21 cellular contexts compared by ENCODE assay signal in the genomic region with DNA sequence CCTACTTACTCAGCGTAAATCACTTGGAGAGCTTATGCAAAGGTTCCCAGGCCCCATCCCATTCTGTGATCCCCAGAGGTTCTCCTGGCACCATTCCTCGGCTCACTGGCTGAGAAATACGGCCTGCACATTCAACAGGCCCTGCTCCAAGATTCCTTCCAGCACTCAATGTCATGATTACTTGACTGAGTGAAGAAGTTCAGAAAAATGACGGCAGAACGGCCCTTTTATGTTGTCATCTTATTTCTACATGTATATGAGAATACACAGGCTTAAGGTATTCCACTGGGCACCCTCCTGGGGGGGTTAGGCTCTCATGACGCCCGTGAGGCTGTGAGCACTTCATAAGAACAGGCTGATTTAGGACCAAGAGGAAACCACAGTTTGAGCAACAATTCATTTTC.
DNase-seq lines count a peak whose midpoint lies in the region; ATAC-seq and TF ChIP-seq lines count a peak whose summit lies in the region.
"Had no signal": no experiment of that assay in that cellular context is flagged by ENCODE, and none has a peak within 500 bp of the region (broad histone marks: within the 10 kb centered on the region; RNA-seq: fewer than 3 reads in every experiment).

No MANE protein-coding gene starts in this region.

- H4K20me1 ChIP-seq in mammary epithelial cell (ENCODE audit: insufficient read depth, low read length): no peaks in the 10 kb centered on the region

- intact Hi-C loops in MCF 10A (cut with micrococcal nuclease) (no loop called here), mammary epithelial cell (cut with micrococcal nuclease) (no loop called here), gastrocnemius medialis (cut with DNase I; ENCODE audit: low total_unique reads) (no loop called here)

- H3K4me3 Mint-ChIP-seq in MCF 10A (ENCODE audit: unreplicated experiment) (no peak overlapping the region), endothelial cell (ENCODE audit: unreplicated experiment) (no peak overlapping the region)
- H3K4me3 Mint-ChIP-seq: dendritic cell treated with granulocyte-macrophage colony-stimulating factor and Interleukin-4, amounts not matched to agents 40 ng/mL and 50 ng/mL, for 4 days; natural killer cell had no signal

- H3K4me2 ChIP-seq in mammary epithelial cell (ENCODE audit: insufficient read depth, low read depth, low read length): no peak overlapping the region

- H3K9me3 Mint-ChIP-seq in MCF 10A (ENCODE audit: unreplicated experiment): no peaks in the 10 kb centered on the region
- H3K9me3 Mint-ChIP-seq in endothelial cell (ENCODE audit: unreplicated experiment): no peaks in the 10 kb centered on the region
- H3K9me3 Mint-ChIP-seq: activated naive CD4-positive, alpha-beta T cell treated with anti-CD3 and anti-CD28 coated beads, Interleukin-2, amount 50 U/mL, for 72 hours; brain; dendritic cell treated with granulocyte-macrophage colony-stimulating factor and Interleukin-4, amounts not matched to agents 40 ng/mL and 50 ng/mL, for 4 days; natural killer cell had no signal

- H3K4me1 ChIP-seq in mammary epithelial cell (ENCODE audit: insufficient read depth, low read length) (no peaks in the 10 kb centered on the region), right atrium auricular region (peaks cover 0 to 28% of the 10 kb centered on the region in 2 donors), gastrocnemius medialis (peaks cover 27 to 32% of the 10 kb centered on the region in 2 donors)
- H3K4me1 ChIP-seq: BE2C, Caco-2 had no signal

- H3K4me1 Mint-ChIP-seq in MCF 10A (ENCODE audit: insufficient read depth, unreplicated experiment) (no peaks in the 10 kb centered on the region), endothelial cell (ENCODE audit: unreplicated experiment) (peaks cover 13% of the 10 kb centered on the region)
- H3K4me1 Mint-ChIP-seq: natural killer cell had no signal

- peaks cover 3% of the 10 kb centered on the region for H3K79me2 ChIP-seq in mammary epithelial cell (ENCODE audit: insufficient read depth, low read length)

- no TSS peak for BruUV-seq in MCF 10A (replicated peaks; lab: Mats Ljungman, UMichigan)
- BruUV-seq in mammary epithelial cell (replicated peaks; lab: Mats Ljungman, UMichigan): no TSS peak

- H3K4me3 ChIP-seq in mammary epithelial cell (replicated peaks in 1 of 3; ENCODE audit: insufficient read depth in 1 of 3, low read depth in 2 of 3, low read length in 3 of 3): no peak overlapping the region
- no peak overlapping the region for H3K4me3 ChIP-seq in right atrium auricular region
- no peak overlapping the region for H3K4me3 ChIP-seq in gastrocnemius medialis
- no peak overlapping the region for H3K4me3 ChIP-seq in WERI-Rb-1 (ENCODE audit: low read depth, low read length)

- H2AFZ ChIP-seq in mammary epithelial cell (ENCODE audit: low read depth, low read length): no peak overlapping the region

- peaks cover 14% of the 10 kb centered on the region for H3K36me3 ChIP-seq in mammary epithelial cell (ENCODE audit: insufficient read depth, low read length)
- H3K36me3 ChIP-seq in right atrium auricular region: no peaks in the 10 kb centered on the region
- H3K36me3 ChIP-seq in gastrocnemius medialis: peaks cover 0 to 6% of the 10 kb centered on the region in 2 donors
- no peaks in the 10 kb centered on the region for H3K36me3 ChIP-seq in WERI-Rb-1
- H3K36me3 ChIP-seq: BE2C had no signal

- dilution Hi-C loops in mammary epithelial cell (cut with HindIII; ENCODE audit: low sequenced_read_pairs): no loop called here

- no peak overlapping the region for H3K9ac ChIP-seq in mammary epithelial cell (ENCODE audit: insufficient read depth, low read length)

- WGBS in mammary epithelial cell (ENCODE audit: low coverage, missing lambda C conversion rate): 96% methylated on average over 7 of the region's 7 CpGs

- in situ Hi-C loops in mammary epithelial cell (cut with MboI; ENCODE audit: low sequenced_read_pairs in 2 of 2) (no loop called here), gastrocnemius medialis (cut with MboI; ENCODE audit: low sequenced_read_pairs in 4 of 4) (no loop called here)

- H3K27ac ChIP-seq in mammary epithelial cell (ENCODE audit: insufficient read depth, low read depth, low read length) (no peak overlapping the region), right atrium auricular region (peak overlapping the region; percentile 12 to 20), gastrocnemius medialis (peak overlapping the region; percentile 36 to 55 (median 43)), WERI-Rb-1 (no peak overlapping the region)
- H3K27ac ChIP-seq: RWPE1 had no signal

- CTCF ChIA-PET in MCF 10A (lab: Yijun Ruan, JAX): interaction anchor here (0.7 to 2.8 kb wide), 8 partner anchors 10 to 43 kb away, joined by 3 to 14 read pairs (median 4); no protein-coding TSS in a partner anchor
- CTCF ChIA-PET in mammary epithelial cell (lab: Charles Lee; ENCODE audit: low non-redundant PET): no interaction called here

- POLR2A ChIA-PET in MCF 10A (lab: Yijun Ruan, JAX): interaction anchor here (0.6 kb wide), 1 partner anchor 236 kb away, joined by 3 read pairs; no protein-coding TSS in a partner anchor

- ATAC-seq in gastrocnemius medialis: peak; percentile 71 to 74
- no peak for ATAC-seq in HG03571 (IDR thresholded peaks at IDR 0.05; ENCODE audit: unreplicated experiment)
- no peak for ATAC-seq in GM21529 (IDR thresholded peaks at IDR 0.05; ENCODE audit: unreplicated experiment)
- ATAC-seq: activated naive CD4-positive, alpha-beta T cell treated with anti-CD3 and anti-CD28 coated beads, Interleukin-2, amount 50 U/mL, for 72 hours; natural killer cell had no signal

- DNase-seq in MCF 10A (ENCODE audit: unreplicated experiment): no peak
- no peak for DNase-seq in mammary epithelial cell
- DNase-seq in right atrium auricular region (ENCODE audit: low spot score): peak; percentile 74
- peak; percentile 40 to 63 for DNase-seq in gastrocnemius medialis
- no peak for DNase-seq in endothelial cell (ENCODE audit: low spot score)
- no peak for DNase-seq in WERI-Rb-1
- DNase-seq: 8988T, BE2C, Caco-2, KBM-7, mesendoderm, natural killer cell, NCI-H2029, NCI-H446 treated with DMSO at 0.1 percent for 48 hours, posterior cingulate gyrus had no signal

- peaks cover 89% of the 10 kb centered on the region for H3K36me3 Mint-ChIP-seq in MCF 10A (ENCODE audit: insufficient read depth, unreplicated experiment)
- peaks cover 31% of the 10 kb centered on the region for H3K36me3 Mint-ChIP-seq in endothelial cell (ENCODE audit: low read depth, unreplicated experiment)
- H3K36me3 Mint-ChIP-seq: activated naive CD4-positive, alpha-beta T cell treated with anti-CD3 and anti-CD28 coated beads, Interleukin-2, amount 50 U/mL, for 72 hours; natural killer cell had no signal

- H3K27me3 Mint-ChIP-seq in MCF 10A (ENCODE audit: insufficient read depth, unreplicated experiment) (no peaks in the 10 kb centered on the region), endothelial cell (ENCODE audit: unreplicated experiment) (no peaks in the 10 kb centered on the region)
- H3K27me3 Mint-ChIP-seq: brain; dendritic cell treated with granulocyte-macrophage colony-stimulating factor and Interleukin-4, amounts not matched to agents 40 ng/mL and 50 ng/mL, for 4 days had no signal

- TF ChIP-seq CTCF in MCF 10A (IDR thresholded peaks at IDR 0.05; ENCODE audit: unreplicated experiment) (no peak), mammary epithelial cell (conservative IDR thresholded peaks at IDR 0.05 in 1 of 2, IDR thresholded peaks at IDR 0.05 in 1 of 2; ENCODE audit: extremely low read depth in 1 of 2, insufficient read depth in 1 of 2, low read depth in 1 of 2, low read length in 2 of 2) (no peak), right atrium auricular region (IDR thresholded peaks at IDR 0.05) (no peak), gastrocnemius medialis (IDR thresholded peaks at IDR 0.05 in 4 of 5, conservative IDR thresholded peaks at IDR 0.05 in 1 of 5) (no peak), endothelial cell (IDR thresholded peaks at IDR 0.05; ENCODE audit: unreplicated experiment) (no peak), WERI-Rb-1 (IDR thresholded peaks at IDR 0.05; ENCODE audit: low read depth, low read length) (no peak)

- H3K9me3 ChIP-seq in mammary epithelial cell (replicated peaks; ENCODE audit: insufficient read depth, low read length) (no peaks in the 10 kb centered on the region), right atrium auricular region (no peaks in the 10 kb centered on the region), gastrocnemius medialis (no peaks in the 10 kb centered on the region), WERI-Rb-1 (ENCODE audit: severe bottlenecking) (no peaks in the 10 kb centered on the region)
- H3K9me3 ChIP-seq: BE2C, Caco-2 had no signal

- H3K27ac Mint-ChIP-seq in MCF 10A (ENCODE audit: low read depth, unreplicated experiment): peak overlapping the region; percentile 86
- no peak overlapping the region for H3K27ac Mint-ChIP-seq in endothelial cell (ENCODE audit: unreplicated experiment)
- H3K27ac Mint-ChIP-seq: activated naive CD4-positive, alpha-beta T cell treated with anti-CD3 and anti-CD28 coated beads, Interleukin-2, amount 50 U/mL, for 72 hours; dendritic cell treated with granulocyte-macrophage colony-stimulating factor and Interleukin-4, amounts not matched to agents 40 ng/mL and 50 ng/mL, for 4 days; natural killer cell had no signal

- no peak for TF ChIP-seq POLR2A in gastrocnemius medialis (IDR thresholded peaks at IDR 0.05)

- H3K27me3 ChIP-seq in mammary epithelial cell (ENCODE audit: insufficient read depth, low read length): no peaks in the 10 kb centered on the region
- no peaks in the 10 kb centered on the region for H3K27me3 ChIP-seq in right atrium auricular region
- no peaks in the 10 kb centered on the region for H3K27me3 ChIP-seq in gastrocnemius medialis
- H3K27me3 ChIP-seq in WERI-Rb-1 (ENCODE audit: insufficient read depth, low read depth, severe bottlenecking): no peaks in the 10 kb centered on the region
- H3K27me3 ChIP-seq: BE2C had no signal

Comparison
In these comparisons a context has a peak if more than half of its experiments do, and no peak if none do; other contexts are left out.
1. DNase-seq: peak in right atrium auricular region (single experiment) and gastrocnemius medialis (2 of 2); none in MCF 10A (single experiment), mammary epithelial cell (single experiment), endothelial cell (single experiment) and WERI-Rb-1 (single experiment).
2. H3K27ac ChIP-seq: peak in right atrium auricular region (2 of 2) and gastrocnemius medialis (4 of 4); none in mammary epithelial cell (single experiment) and WERI-Rb-1 (single experiment).
3. ATAC-seq: peak in gastrocnemius medialis (2 of 2); none in HG03571 (single experiment) and GM21529 (single experiment).